ENCODE assay signal across 27 cellular contexts in the genomic region with DNA sequence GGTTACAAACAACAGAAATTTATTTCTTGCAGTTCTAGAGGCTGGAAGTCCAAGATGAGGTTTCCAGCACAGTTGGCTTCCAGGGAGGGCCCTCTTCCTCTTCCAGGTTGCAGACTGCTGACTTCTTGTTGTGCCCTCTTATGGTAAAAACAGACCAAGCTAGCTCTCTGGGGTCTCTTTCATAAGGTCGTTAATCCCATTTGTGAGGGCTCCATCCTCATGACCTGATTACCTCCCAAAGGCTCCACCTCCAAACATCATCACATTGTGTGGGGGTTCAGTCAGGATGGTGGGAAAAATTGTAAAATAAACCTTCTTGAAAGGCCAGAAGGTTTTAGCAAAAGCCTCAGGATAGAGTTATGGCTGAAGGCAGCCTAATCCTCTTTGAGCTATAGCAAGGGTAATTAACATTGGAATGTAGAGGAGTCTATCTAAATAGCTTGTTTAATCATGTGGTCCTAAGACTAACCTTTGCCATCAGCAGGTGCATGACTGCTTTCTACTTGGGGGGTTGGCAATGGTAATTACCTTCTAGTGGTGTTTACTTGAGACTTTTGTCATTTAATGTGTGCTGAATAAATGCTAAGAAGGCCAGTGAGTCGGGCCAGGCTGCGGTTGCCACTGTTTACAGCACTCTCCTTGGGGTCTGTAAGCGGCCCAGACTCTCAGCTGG.
DNase-seq lines count a peak whose midpoint lies in the region; ATAC-seq, FAIRE-seq and TF ChIP-seq lines count a peak whose summit lies in the region.
"Had no signal": no experiment of that assay in that cellular context is flagged by ENCODE, and none has a peak within 500 bp of the region (broad histone marks: within the 10 kb centered on the region; RNA-seq: fewer than 3 reads in every experiment).

No MANE protein-coding gene starts in this region.

- H3K4me3 ChIP-seq in H1 (ENCODE audit: extremely low read depth in 1 of 4, insufficient read depth in 2 of 4, low read depth in 3 of 4, low read length in 4 of 4) (no peak overlapping the region), esophagus squamous epithelium (no peak overlapping the region), PC-3 (ENCODE audit: low read length) (no peak overlapping the region)
- H3K4me3 ChIP-seq: BLaER1, GM12878, PC-9 had no signal

- no peak overlapping the region for H2BK20ac ChIP-seq in H1 (ENCODE audit: low read length)

- ATAC-seq in PC-3 = no peak
- ATAC-seq in HG02571 (IDR thresholded peaks at IDR 0.05; ENCODE audit: unreplicated experiment) = no peak
- ATAC-seq: GM12878, HCT116 had no signal

- H2AFZ ChIP-seq in H1 (ENCODE audit: low read length) (no peak overlapping the region), PC-3 (ENCODE audit: low read length) (no peak overlapping the region)
- H2AFZ ChIP-seq: PC-9 had no signal

- H3K4me2 ChIP-seq in H1 (ENCODE audit: insufficient read depth in 1 of 2, low read depth in 2 of 2, low read length in 2 of 2) = no peak overlapping the region
- H3K4me2 ChIP-seq in PC-3 (ENCODE audit: low read length) = no peak overlapping the region
- H3K4me2 ChIP-seq: KMS-11, PC-9 had no signal

- no peak overlapping the region for H3K14ac ChIP-seq in H1 (ENCODE audit: insufficient read length)

- H3K4ac ChIP-seq in H1 (replicated peaks; ENCODE audit: insufficient read length, low read depth, low read length) = no peak overlapping the region

- no peak for TF ChIP-seq RAD21 in H1 (IDR thresholded peaks at IDR 0.05 in 1 of 2, conservative IDR thresholded peaks at IDR 0.05 in 1 of 2; ENCODE audit: low read depth in 2 of 2, low read length in 2 of 2)

- no peak overlapping the region for H4K91ac ChIP-seq in H1 (replicated peaks; ENCODE audit: insufficient read length, low read length)

- no peaks in the 10 kb centered on the region for H3F3A ChIP-seq in PC-3 (ENCODE audit: low read length, unreplicated experiment)

- DNase-seq in NCI-H748 (lab: John Stamatoyannopoulos, UW; ENCODE audit: unreplicated experiment) = peak; percentile 20
- no peak for DNase-seq in NCI-H748 treated with DMSO at 0.1 percent for 48 hours (lab: John Stamatoyannopoulos, UW)
- peak; percentile 49 to 64 for DNase-seq in H1 (ENCODE audit: low read depth in 1 of 2, low spot score in 2 of 2)
- DNase-seq in iPS-NIHi7 (ENCODE audit: extremely low spot score) = peak; percentile 58
- DNase-seq in esophagus squamous epithelium (lab: John Stamatoyannopoulos, UW) = no peak
- DNase-seq in PC-3 = no peak
- DNase-seq in hepatic stellate cell (ENCODE audit: low spot score) = no peak
- DNase-seq: ACHN; CD4-positive, alpha-beta T cell; COR-L47; DMS 273 treated with DMSO at 0.1 percent for 48 hours; DMS79 treated with DMSO at 0.1 percent for 48 hours; IMR-90; NCI-H1105 treated with DMSO at 0.1 percent for 48 hours; NCI-H2029 treated with DMSO at 0.1 percent for 48 hours; NCI-H226; NCI-H510A treated with DMSO at 0.1 percent for 48 hours; PC-9; RPMI8226; SHP77 had no signal

- H3K23ac ChIP-seq in H1 (ENCODE audit: insufficient read length) = no peak overlapping the region

- POLR2A ChIA-PET in H1 (lab: Charles Lee; ENCODE audit: partially characterized antibody) = no interaction called here
- POLR2A ChIA-PET in PC-3 (lab: Charles Lee; ENCODE audit: unreplicated experiment) = no interaction called here

- CTCF ChIA-PET in H1 (lab: Charles Lee; ENCODE audit: partially characterized antibody) = interaction anchor here (0.6 to 2.3 kb wide), 8 partner anchors 9 to 618 kb away, joined by 3 to 8 read pairs (median 3); no protein-coding TSS in a partner anchor
- CTCF ChIA-PET in PC-3 (lab: Charles Lee) = no interaction called here

- H2BK15ac ChIP-seq in H1 (ENCODE audit: low read length) = no peak overlapping the region

- H3K36me3 ChIP-seq in H1 (ENCODE audit: control insufficient read depth in 2 of 4, insufficient read depth in 4 of 4, low read length in 3 of 4) (no peaks in the 10 kb centered on the region), esophagus squamous epithelium (no peaks in the 10 kb centered on the region), PC-3 (ENCODE audit: low read depth, low read length) (no peaks in the 10 kb centered on the region)
- H3K36me3 ChIP-seq: BLaER1 had no signal

- peaks cover 8 to 11% of the 10 kb centered on the region in 2 experiments for H4K20me1 ChIP-seq in H1 (replicated peaks in 1 of 2; ENCODE audit: control insufficient read depth in 1 of 2, insufficient read depth in 2 of 2, low read length in 2 of 2)
- H4K20me1 ChIP-seq in PC-3 (ENCODE audit: low read length) = no peaks in the 10 kb centered on the region
- H4K20me1 ChIP-seq: BLaER1 had no signal

- WGBS in H1 (ENCODE audit: extremely low coverage in 1 of 2, insufficient coverage in 1 of 2, insufficient read length in 1 of 2, insufficient replicate concordance in 2 of 2, low coverage in 1 of 2, low lambda C conversion rate in 2 of 2, missing lambda C conversion rate in 1 of 2), 2 experiments = 12% methylated on average over 4 of the region's 4 CpGs; no CpG with 5 or more reads in 1 of the 2 experiments
- WGBS in esophagus squamous epithelium, 2 donors = 35 to 57% methylated on average over 3 to 4 of the region's 4 CpGs

- no peak overlapping the region for H3K27ac ChIP-seq in H1 (ENCODE audit: low read depth, low read length)
- no peak overlapping the region for H3K27ac ChIP-seq in esophagus squamous epithelium
- no peak overlapping the region for H3K27ac ChIP-seq in PC-3 (ENCODE audit: low read length)
- H3K27ac ChIP-seq: 22Rv1, BLaER1, KMS-11, PC-9 had no signal

- H3K9ac ChIP-seq in H1 (replicated peaks in 1 of 4; ENCODE audit: extremely low read depth in 1 of 4, low read depth in 3 of 4, low read length in 3 of 4) = no peak overlapping the region
- H3K9ac ChIP-seq in PC-3 (ENCODE audit: low read length) = no peak overlapping the region
- H3K9ac ChIP-seq: BLaER1, KMS-11 had no signal

- H3K23me2 ChIP-seq in H1 (ENCODE audit: low read depth, low read length) = no peaks in the 10 kb centered on the region

- H4K5ac ChIP-seq in H1 (ENCODE audit: insufficient read length, low read depth, low read length) = no peak overlapping the region

- no peaks in the 10 kb centered on the region for H3K79me1 ChIP-seq in H1 (ENCODE audit: low read depth, low read length)

- H3K4me1 ChIP-seq in H1 (replicated peaks in 1 of 4; ENCODE audit: control insufficient read depth in 3 of 4, insufficient read depth in 4 of 4, low read length in 3 of 4) (peaks cover 0 to 2% (median 0%) of the 10 kb centered on the region in 4 experiments; a peak in 2 of 7 replicates), esophagus squamous epithelium (no peaks in the 10 kb centered on the region), PC-3 (ENCODE audit: insufficient read depth, low read length) (no peaks in the 10 kb centered on the region)

- H4K8ac ChIP-seq in H1 (ENCODE audit: extremely low read depth, insufficient read depth, low read length) = no peak overlapping the region

- H3K56ac ChIP-seq in H1 (replicated peaks; ENCODE audit: insufficient read length, low read depth, low read length) = no peak overlapping the region

- no peaks in the 10 kb centered on the region for H3K9me2 ChIP-seq in PC-3 (replicated peaks; ENCODE audit: low read length)

- H3K9me3 ChIP-seq in H1 (ENCODE audit: insufficient read depth in 2 of 2, low read depth in 1 of 2, low read length in 1 of 2) (no peaks in the 10 kb centered on the region; a peak in 1 of 4 replicates), esophagus squamous epithelium (no peaks in the 10 kb centered on the region), PC-3 (ENCODE audit: low read length) (no peaks in the 10 kb centered on the region)
- H3K9me3 ChIP-seq: BLaER1 had no signal

- H3K27me3 ChIP-seq in H1 (replicated peaks in 1 of 4; ENCODE audit: control insufficient read depth in 3 of 4, extremely low read depth in 1 of 4, insufficient read depth in 3 of 4, low read length in 3 of 4) (peaks cover 72 to 95% (median 91%) of the 10 kb centered on the region in 4 experiments), esophagus squamous epithelium (no peaks in the 10 kb centered on the region), PC-3 (ENCODE audit: low read length) (no peaks in the 10 kb centered on the region)
- H3K27me3 ChIP-seq: BLaER1 had no signal

- intact Hi-C loops in esophagus squamous epithelium (cut with DNase I) (no loop called here), PC-3 (cut with micrococcal nuclease) (no loop called here)

- TF ChIP-seq CTCF in H1 (IDR thresholded peaks at IDR 0.05; ENCODE audit: control extremely low read depth in 1 of 3, insufficient read depth in 1 of 3, low read depth in 1 of 3, low read length in 3 of 3) = no peak
- no peak for TF ChIP-seq CTCF in esophagus squamous epithelium (IDR thresholded peaks at IDR 0.05)
- TF ChIP-seq CTCF in PC-3 (conservative IDR thresholded peaks at IDR 0.05; ENCODE audit: low read depth, low read length) = no peak

- no TSS peak for BruUV-seq in PC-3 (replicated peaks; lab: Mats Ljungman, UMichigan)

- TF ChIP-seq POLR2A in H1 (IDR thresholded peaks at IDR 0.05; ENCODE audit: control extremely low read depth in 1 of 2, low read depth in 2 of 2, low read length in 2 of 2) (no peak), esophagus squamous epithelium (IDR thresholded peaks at IDR 0.05) (no peak)

- no peak overlapping the region for H2AK5ac ChIP-seq in H1 (ENCODE audit: low read depth, low read length)

- TF ChIP-seq EP300 in H1 (IDR thresholded peaks at IDR 0.05; ENCODE audit: borderline replicate concordance in 1 of 2, low read depth in 2 of 2, low read length in 2 of 2) = peak in 1 of 2 experiments; percentile 90; a peak in 2 of 3 replicates

- H2BK12ac ChIP-seq in H1 (ENCODE audit: low read depth, low read length) = no peak overlapping the region

- no peak overlapping the region for H3K18ac ChIP-seq in H1 (ENCODE audit: extremely low read depth, low read length)

- H2BK120ac ChIP-seq in H1 (replicated peaks; ENCODE audit: low read depth, low read length) = no peak overlapping the region

- H3K79me2 ChIP-seq in H1 (ENCODE audit: control insufficient read depth in 1 of 2, insufficient read depth in 2 of 2, low read length in 2 of 2) = no peaks in the 10 kb centered on the region
- no peaks in the 10 kb centered on the region for H3K79me2 ChIP-seq in PC-3 (ENCODE audit: low read length)

- peak; percentile 97 for FAIRE-seq in H1 (lab: Jason Lieb, UNC)
- FAIRE-seq: GM12878, HTR-8/SVneo had no signal

- H2BK5ac ChIP-seq in H1 (ENCODE audit: low read depth, low read length) = no peak overlapping the region

TF ChIP-seq in H1, 55 proteins besides CTCF, POLR2A, EP300 and RAD21 (continues in another document):
- no peak for TF ChIP-seq SUZ12 (IDR thresholded peaks at IDR 0.05; ENCODE audit: low read length)
- TF ChIP-seq NANOG (IDR thresholded peaks at IDR 0.05; ENCODE audit: insufficient read depth, low read depth, low read length, poor library complexity, severe bottlenecking) = peak; percentile 94
- TF ChIP-seq TAF1 (IDR thresholded peaks at IDR 0.05; ENCODE audit: low read depth, low read length) = no peak
- TF ChIP-seq JUND (IDR thresholded peaks at IDR 0.05; ENCODE audit: low read length) = no peak
- TF ChIP-seq, protein P1, sequence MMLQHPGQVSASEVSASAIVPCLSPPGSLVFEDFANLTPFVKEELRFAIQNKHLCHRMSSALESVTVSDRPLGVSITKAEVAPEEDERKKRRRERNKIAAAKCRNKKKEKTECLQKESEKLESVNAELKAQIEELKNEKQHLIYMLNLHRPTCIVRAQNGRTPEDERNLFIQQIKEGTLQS (IDR thresholded peaks at IDR 0.05; ENCODE audit: insufficient read depth, low read depth, low read length) = no peak
- no peak for TF ChIP-seq PHF8 (conservative IDR thresholded peaks at IDR 0.05; ENCODE audit: low read depth, low read length)

Comparison
In these comparisons a context has a peak if more than half of its experiments do, and no peak if none do; other contexts are left out.
1. DNase-seq: peak in NCI-H748 (single experiment), H1 (2 of 2) and iPS-NIHi7 (single experiment); none in NCI-H748 treated with DMSO at 0.1 percent for 48 hours (single experiment), esophagus squamous epithelium (single experiment), PC-3 (single experiment) and hepatic stellate cell (single experiment).